Comparison of ENCODE assay signal across 29 cellular contexts in genomic region chr10:69919250-69919649, GRCh38.
"Had no signal": no experiment of that assay in that cellular context is flagged by ENCODE, and none has a peak within 500 bp of the region (broad histone marks: within the 10 kb centered on the region; RNA-seq: fewer than 3 reads in every experiment).

No MANE protein-coding gene starts in this region.

- H3K27ac ChIP-seq: colonic mucosa, coronary artery, dorsolateral prefrontal cortex, epithelial cell of prostate, esophagus muscularis mucosa, esophagus squamous epithelium, foreskin keratinocyte, gastrocnemius medialis, gastroesophageal sphincter, heart left ventricle, heart right ventricle had no signal

- H3K4me3 ChIP-seq: colonic mucosa, coronary artery, dorsolateral prefrontal cortex, esophagus muscularis mucosa, esophagus squamous epithelium, gastrocnemius medialis, gastroesophageal sphincter, heart left ventricle, heart right ventricle had no signal

- H3K4me1 ChIP-seq: colonic mucosa, foreskin keratinocyte, gastrocnemius medialis had no signal

- H3K27ac Mint-ChIP-seq: dendritic cell treated with granulocyte-macrophage colony-stimulating factor and Interleukin-4, amounts not matched to agents 40 ng/mL and 50 ng/mL, for 4 days; endodermal cell had no signal

- FAIRE-seq: colon, endometrium, endothelial cell of umbilical vein, frontal cortex had no signal

- H3K9me3 ChIP-seq: colonic mucosa, esophagus muscularis mucosa, esophagus squamous epithelium, gastrocnemius medialis, gastroesophageal sphincter, heart left ventricle, heart right ventricle had no signal

- ATAC-seq: effector memory CD8-positive, alpha-beta T cell; esophagus mucosa; foreskin keratinocyte; gastrocnemius medialis; gastroesophageal sphincter; heart left ventricle; heart right ventricle had no signal

- H3K27me3 ChIP-seq: colonic mucosa, esophagus muscularis mucosa, gastrocnemius medialis, heart left ventricle had no signal

- H3K9me3 Mint-ChIP-seq: dendritic cell treated with granulocyte-macrophage colony-stimulating factor and Interleukin-4, amounts not matched to agents 40 ng/mL and 50 ng/mL, for 4 days; effector memory CD8-positive, alpha-beta T cell; endodermal cell had no signal

- H3K4me3 Mint-ChIP-seq: dendritic cell treated with granulocyte-macrophage colony-stimulating factor and Interleukin-4, amounts not matched to agents 40 ng/mL and 50 ng/mL, for 4 days; effector memory CD8-positive, alpha-beta T cell; endodermal cell had no signal

- H3K36me3 ChIP-seq: colonic mucosa, esophagus muscularis mucosa, esophagus squamous epithelium, gastrocnemius medialis, gastroesophageal sphincter, heart left ventricle, heart right ventricle had no signal

- DNase-seq: colonic mucosa; cortex of kidney; dermis blood vessel endothelial cell; dorsolateral prefrontal cortex; effector CD4-positive, alpha-beta T cell; effector CD8-positive, alpha-beta T cell; effector memory CD4-positive, alpha-beta T cell; effector memory CD8-positive, alpha-beta T cell; endodermal cell; erythroblast; esophagus squamous epithelium; foreskin fibroblast; foreskin keratinocyte; foreskin melanocyte; gastrocnemius medialis; glutamatergic neuron; head of caudate nucleus; heart left ventricle; heart right ventricle had no signal
